ENCODE assay signal across 1 cellular context in genomic region chr7:22189741-22190140, GRCh38.
TF ChIP-seq lines count a peak whose summit lies in the region.

No MANE protein-coding gene starts in this region.

TF ChIP-seq in GM23338, 12 proteins besides CTCF, POLR2A, EP300 and RAD21 (continued from another document):
- no peak for TF ChIP-seq ZNF331 (CRISPR knock-in tag; IDR thresholded peaks at IDR 0.05; ENCODE audit: low read depth)
- no peak for TF ChIP-seq CREB1 (CRISPR knock-in tag; IDR thresholded peaks at IDR 0.05; ENCODE audit: low read depth)
- TF ChIP-seq ZNF462 (CRISPR knock-in tag; IDR thresholded peaks at IDR 0.05): no peak
- no peak for TF ChIP-seq STAT1 (IDR thresholded peaks at IDR 0.05; ENCODE audit: unreplicated experiment)
- TF ChIP-seq EZH2 (IDR thresholded peaks at IDR 0.05; ENCODE audit: low read depth, unreplicated experiment): no peak
- TF ChIP-seq NANOG (IDR thresholded peaks at IDR 0.05; ENCODE audit: borderline replicate concordance): no peak
- no peak for TF ChIP-seq POLR2AphosphoS5 (IDR thresholded peaks at IDR 0.05; ENCODE audit: low read depth)
- TF ChIP-seq EZH2phosphoT487 (IDR thresholded peaks at IDR 0.05; ENCODE audit: unreplicated experiment): no peak
